In the genomic region with DNA sequence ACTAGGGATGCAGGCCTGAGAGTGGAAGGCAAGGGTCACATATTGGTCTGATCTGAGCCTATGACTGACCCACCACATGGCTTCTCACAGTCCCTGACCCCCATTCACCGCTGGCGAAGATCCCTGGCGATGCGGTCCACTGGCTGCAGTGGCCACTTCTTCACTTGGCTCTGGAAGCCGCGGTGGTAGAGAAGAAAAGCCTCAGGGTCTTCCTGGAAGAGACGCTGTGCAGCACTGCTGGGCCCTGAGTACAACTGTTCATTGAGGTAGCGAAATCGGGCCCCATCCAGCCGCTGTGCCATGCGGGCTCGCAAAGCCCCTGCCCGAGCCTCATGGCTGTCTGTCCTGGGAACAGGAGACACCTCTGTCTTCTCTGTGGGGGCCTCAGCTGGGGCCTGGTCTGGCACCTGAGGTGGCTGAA, we compare ENCODE assay signal across 15 cellular contexts. TPM values are rescaled to one million over a fixed set of nuclear protein-coding genes. Genes with fewer than 3 reads are reported as not detected.
DNase-seq lines count a peak whose midpoint lies in the region; ATAC-seq and TF ChIP-seq lines count a peak whose summit lies in the region.
"Had no signal": no experiment of that assay in that cellular context is flagged by ENCODE, and none has a peak within 500 bp of the region (broad histone marks: within the 10 kb centered on the region; RNA-seq: fewer than 3 reads in every experiment).

No MANE protein-coding gene starts in this region.

- H4K8ac ChIP-seq in neuronal stem cell (ENCODE audit: low read depth, low read length) = no peak overlapping the region

- H3K4me3 Mint-ChIP-seq in osteocyte (ENCODE audit: unreplicated experiment) = no peak overlapping the region
- H3K4me3 Mint-ChIP-seq: CD14-positive monocyte had no signal

- H3K27ac ChIP-seq in DND-41 (ENCODE audit: low read length) = no peak overlapping the region
- H3K27ac ChIP-seq in coronary artery = no peak overlapping the region
- no peak overlapping the region for H3K27ac ChIP-seq in neuronal stem cell (replicated peaks; ENCODE audit: low read length)

- TF ChIP-seq CTCF in DND-41 (IDR thresholded peaks at IDR 0.05; ENCODE audit: borderline replicate concordance, extremely low read depth, low read length, poor library complexity, severe bottlenecking) (no peak), coronary artery (IDR thresholded peaks at IDR 0.05) (no peak), osteocyte (IDR thresholded peaks at IDR 0.05) (no peak)

- peaks cover 42% of the 10 kb centered on the region for H3K4me1 ChIP-seq in DND-41 (ENCODE audit: insufficient read depth, low read length)
- peaks cover 9 to 17% of the 10 kb centered on the region in 2 donors for H3K4me1 ChIP-seq in neuronal stem cell (ENCODE audit: control insufficient read depth in 2 of 2, insufficient read depth in 1 of 2, low read depth in 1 of 2, low read length in 2 of 2)

- no peak overlapping the region for H2BK120ac ChIP-seq in neuronal stem cell (ENCODE audit: low read depth, low read length)

- H3K4ac ChIP-seq in neuronal stem cell (ENCODE audit: low read length) = no peak overlapping the region

- no peaks in the 10 kb centered on the region for H3K27me3 Mint-ChIP-seq in osteocyte (ENCODE audit: unreplicated experiment)

- no peak overlapping the region for H4K91ac ChIP-seq in neuronal stem cell (ENCODE audit: low read depth, low read length, poor library complexity)

- no peak overlapping the region for H2AFZ ChIP-seq in DND-41 (ENCODE audit: low read depth, low read length)
- H2AFZ ChIP-seq in neuronal stem cell (ENCODE audit: low read length) = no peak overlapping the region

- H2BK15ac ChIP-seq in neuronal stem cell (ENCODE audit: low read length) = no peak overlapping the region

- no peaks in the 10 kb centered on the region for H3K9me3 Mint-ChIP-seq in osteocyte (ENCODE audit: unreplicated experiment)

- H3K9me3 ChIP-seq in DND-41 (ENCODE audit: insufficient read depth, low read length, severe bottlenecking) = no peaks in the 10 kb centered on the region
- no peaks in the 10 kb centered on the region for H3K9me3 ChIP-seq in neuronal stem cell (replicated peaks in 1 of 2; ENCODE audit: control insufficient read depth in 2 of 2, insufficient read depth in 1 of 2, low read depth in 1 of 2, low read length in 2 of 2)

- H3K79me1 ChIP-seq in neuronal stem cell (ENCODE audit: low read depth, low read length) = peaks cover 10% of the 10 kb centered on the region

- H3K27me3 ChIP-seq in DND-41 (ENCODE audit: insufficient read depth, low read length, poor library complexity) (no peaks in the 10 kb centered on the region), neuronal stem cell (ENCODE audit: control insufficient read depth in 3 of 3, insufficient read depth in 3 of 3, low read depth in 1 of 3, low read length in 3 of 3) (no peaks in the 10 kb centered on the region)

- H3K36me3 Mint-ChIP-seq in osteocyte (ENCODE audit: unreplicated experiment) = peaks cover 21% of the 10 kb centered on the region

- peaks cover 58% of the 10 kb centered on the region for H3K36me3 ChIP-seq in DND-41 (ENCODE audit: insufficient read depth, low read length)
- peaks cover 31 to 62% of the 10 kb centered on the region in 2 donors for H3K36me3 ChIP-seq in neuronal stem cell (replicated peaks in 1 of 2; ENCODE audit: control insufficient read depth in 2 of 2, insufficient read depth in 2 of 2, low read length in 2 of 2)

- no peak overlapping the region for H3K27ac Mint-ChIP-seq in osteocyte (ENCODE audit: unreplicated experiment)

- no peak overlapping the region for H2AK5ac ChIP-seq in neuronal stem cell (ENCODE audit: low read depth, low read length)

- H3K23ac ChIP-seq in neuronal stem cell (ENCODE audit: low read depth, low read length, poor library complexity) = no peak overlapping the region

- peaks cover 34% of the 10 kb centered on the region; the same call in 1 of the 2 replicates for H4K20me1 ChIP-seq in DND-41 (ENCODE audit: insufficient read depth, low read length)

- WGBS in neuronal stem cell (ENCODE audit: extremely low coverage in 2 of 2, insufficient read length in 2 of 2, insufficient replicate concordance in 1 of 2), 2 donors = no CpG with 5 or more reads among the region's 13 CpGs

- H3K4me3 ChIP-seq in DND-41 (ENCODE audit: low read depth in 1 of 2, low read length in 2 of 2) (no peak overlapping the region), coronary artery (no peak overlapping the region), neuronal stem cell (ENCODE audit: low read length in 2 of 2) (peak overlapping the region in 1 of 2 donors; percentile 85)

- H3K4me2 ChIP-seq in DND-41 (ENCODE audit: insufficient read depth, low read length) (0 out of 2 replicates have a peak overlapping the region, but pooled peaks have one; percentile 76), neuronal stem cell (ENCODE audit: insufficient read depth, low read length, poor library complexity, severe bottlenecking) (no peak overlapping the region)

- H3K14ac ChIP-seq in neuronal stem cell (ENCODE audit: low read length) = no peak overlapping the region

- H2BK12ac ChIP-seq in neuronal stem cell (ENCODE audit: low read length) = no peak overlapping the region

- no peak overlapping the region for H2BK5ac ChIP-seq in neuronal stem cell (ENCODE audit: low read length)

- H3K9ac ChIP-seq in DND-41 (ENCODE audit: low read depth, low read length) = no peak overlapping the region
- no peak overlapping the region for H3K9ac ChIP-seq in neuronal stem cell (ENCODE audit: low read depth, low read length, poor library complexity)

- H3K79me2 ChIP-seq in DND-41 (ENCODE audit: insufficient read depth, low read length) = peaks cover 78% of the 10 kb centered on the region

- H3K4me1 Mint-ChIP-seq in osteocyte (ENCODE audit: unreplicated experiment) = peaks cover 2% of the 10 kb centered on the region

- no peak for ATAC-seq in DND-41 (ENCODE audit: insufficient read depth, low read depth)

- no peak overlapping the region for H3K18ac ChIP-seq in neuronal stem cell (ENCODE audit: low read length)

- DNase-seq in activated effector memory CD4-positive, alpha-beta T cell treated with anti-CD3 and anti-CD28 coated beads, Interleukin-2, amount 50 U/mL, for 16 hours = peak; percentile 57
- DNase-seq in activated effector memory CD4-positive, alpha-beta T cell treated with Interleukin-2 at 50 U/mL for 16 hours = no peak
- no peak for DNase-seq in DND-41
- peak; percentile 64 for DNase-seq in coronary artery (ENCODE audit: low spot score)
- DNase-seq in osteocyte (ENCODE audit: extremely low spot score, unreplicated experiment) = peak; percentile 76
- DNase-seq in effector CD4-positive, alpha-beta T cell = no peak
- no peak for DNase-seq in neuronal stem cell (ENCODE audit: low spot score)
- no peak for DNase-seq in GF-D8 (lab: John Stamatoyannopoulos, UW)
- DNase-seq: COR-L47; NCI-H1417 treated with DMSO at 0.1 percent for 48 hours; NCI-H2029; NCI-H2171 treated with DMSO at 0.1 percent for 48 hours; NCI-H446 treated with DMSO at 0.1 percent for 48 hours; NK-92 treated with Interleukin-12 subunit alpha and Interleukin-12 subunit beta, amount 100 ng/mL, for 24 hours had no signal

RNA-seq across cellular contexts. Expression of gene RRP8, which starts 2.4 kb away (rescaled TPM):
- total RNA-seq in osteocyte = 15.3 and 17.8 TPM in 2 replicates
- polyA plus RNA-seq in neuronal stem cell (2013, experiment 1 of 2) = 19.8 TPM
- polyA plus RNA-seq in neuronal stem cell (2013, experiment 2 of 2) = 18.9 TPM

RNA-seq across cellular contexts. Expression of gene ILK, which starts 2.5 kb away (rescaled TPM):
- total RNA-seq in osteocyte = 192 and 209 TPM in 2 replicates
- polyA plus RNA-seq in neuronal stem cell (2013, experiment 1 of 2) = 96.9 TPM
- polyA plus RNA-seq in neuronal stem cell (2013, experiment 2 of 2) = 95.8 TPM

RNA-seq across cellular contexts. Expression of gene TAF10, which starts 11.0 kb away (rescaled TPM):
- total RNA-seq in osteocyte = 93.4 and 100 TPM in 2 replicates
- polyA plus RNA-seq in neuronal stem cell (2013, experiment 1 of 2) = 283 TPM
- polyA plus RNA-seq in neuronal stem cell (2013, experiment 2 of 2) = 282 TPM

RNA-seq across cellular contexts. Expression of gene TPP1, which starts 18.2 kb away (rescaled TPM):
- total RNA-seq in osteocyte = 157 and 171 TPM in 2 replicates
- 47.2 TPM for polyA plus RNA-seq in neuronal stem cell (2013, experiment 1 of 2)
- polyA plus RNA-seq in neuronal stem cell (2013, experiment 2 of 2) = 47.6 TPM

RNA-seq across cellular contexts. Expression of gene DCHS1, which starts 54.6 kb away (rescaled TPM):
- 63.0 and 63.3 TPM in 2 replicates for total RNA-seq in osteocyte
- polyA plus RNA-seq in neuronal stem cell (2013, experiment 1 of 2) = 4.5 TPM
- polyA plus RNA-seq in neuronal stem cell (2013, experiment 2 of 2) = 4.4 TPM

Comparison
In these comparisons a context has a peak if more than half of its experiments do, and no peak if none do; other contexts are left out.
1. DNase-seq: peak in activated effector memory CD4-positive, alpha-beta T cell treated with anti-CD3 and anti-CD28 coated beads, Interleukin-2, amount 50 U/mL, for 16 hours (single experiment), coronary artery (single experiment) and osteocyte (single experiment); none in activated effector memory CD4-positive, alpha-beta T cell treated with Interleukin-2 at 50 U/mL for 16 hours (single experiment), DND-41 (single experiment), effector CD4-positive, alpha-beta T cell (single experiment), neuronal stem cell (single experiment) and GF-D8 (single experiment).